ENCODE assay signal across 27 cellular contexts in the genomic region with DNA sequence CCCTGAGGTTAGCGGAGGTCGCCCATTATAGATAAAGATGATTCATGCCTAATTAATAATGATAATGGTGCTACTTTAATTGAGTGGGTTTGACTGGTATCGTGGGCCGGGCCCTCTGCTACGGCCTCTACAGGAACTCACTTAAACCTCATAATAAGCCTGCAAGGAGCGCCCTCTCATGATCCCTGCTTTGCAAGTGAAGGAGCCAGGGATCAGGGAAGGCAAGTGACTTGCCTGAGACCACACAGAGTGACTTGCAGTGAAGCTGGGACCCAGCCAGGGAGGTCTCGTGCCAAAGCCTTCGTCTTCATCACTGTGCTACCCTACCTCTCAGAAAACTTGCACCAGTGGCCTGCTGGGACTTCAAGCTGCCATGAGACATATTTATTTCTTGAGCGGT.
"Had no signal": no experiment of that assay in that cellular context is flagged by ENCODE, and none has a peak within 500 bp of the region (broad histone marks: within the 10 kb centered on the region; RNA-seq: fewer than 3 reads in every experiment).

No MANE protein-coding gene starts in this region.

- H3K36me3 ChIP-seq: brain microvascular endothelial cell, heart left ventricle had no signal

- H3K27me3 ChIP-seq: brain microvascular endothelial cell, dorsolateral prefrontal cortex had no signal

- FAIRE-seq: astrocyte, frontal cortex had no signal

- H3K4me3 ChIP-seq: coronary artery, dorsolateral prefrontal cortex, heart left ventricle had no signal

- ATAC-seq: activated CD4-positive, CD25-positive, alpha-beta regulatory T cell treated with anti-CD3 and anti-CD28 coated beads, Interleukin-2, amount 50 U/mL, for 24 hours; activated CD8-positive, alpha-beta T cell treated with anti-CD3 and anti-CD28 coated beads for 36 hours; activated T-cell treated with anti-CD3 and anti-CD28 coated beads, Interleukin-2, amount 50 U/mL, for 4 hours; activated T-helper 17 cell treated with anti-CD3 and anti-CD28 coated beads, Interleukin-2, amount 50 U/mL, for 72 hours; esophagus mucosa; heart left ventricle had no signal

- DNase-seq: activated B cell treated with CpG ODN at 0.5 μM for 24 hours; activated CD4-positive, alpha-beta T cell treated with anti-CD3 and anti-CD28 coated beads for 48 hours; activated CD4-positive, alpha-beta T cell treated with anti-CD3 and anti-CD28 coated beads, Interleukin-2, amount 50 U/mL, for 1 hour; activated CD4-positive, alpha-beta T cell treated with anti-CD3 and anti-CD28 coated beads, Interleukin-2, amount 50 U/mL, for 48 hours; activated CD8-positive, alpha-beta memory T cell treated with anti-CD3 and anti-CD28 coated beads for 24 hours; activated CD8-positive, alpha-beta T cell treated with anti-CD3 and anti-CD28 coated beads for 36 hours; activated effector memory CD4-positive, alpha-beta T cell treated with Interleukin-2 at 50 U/mL for 16 hours; activated gamma-delta T cell treated with Interleukin-2 at 50 U/mL for 16 hours; activated naive CD4-positive, alpha-beta T cell treated with anti-CD3 and anti-CD28 coated beads, Interleukin-2, amount 50 U/mL, for 16 hours; activated naive CD4-positive, alpha-beta T cell treated with Interleukin-2 at 50 U/mL for 16 hours; activated T-cell treated with anti-CD3 and anti-CD28 coated beads, Interleukin-2, amount 50 U/mL, for 4 hours; amniotic stem cell; anterior cingulate cortex; brain microvascular endothelial cell; dorsolateral prefrontal cortex; effector memory CD4-positive, alpha-beta T cell; endodermal cell; foreskin fibroblast; glutamatergic neuron; heart left ventricle; T-helper 2 cell had no signal

- H3K4me1 ChIP-seq: heart left ventricle had no signal

- H3K27ac ChIP-seq: brain microvascular endothelial cell, coronary artery, dorsolateral prefrontal cortex, heart left ventricle had no signal
